In the genomic region with DNA sequence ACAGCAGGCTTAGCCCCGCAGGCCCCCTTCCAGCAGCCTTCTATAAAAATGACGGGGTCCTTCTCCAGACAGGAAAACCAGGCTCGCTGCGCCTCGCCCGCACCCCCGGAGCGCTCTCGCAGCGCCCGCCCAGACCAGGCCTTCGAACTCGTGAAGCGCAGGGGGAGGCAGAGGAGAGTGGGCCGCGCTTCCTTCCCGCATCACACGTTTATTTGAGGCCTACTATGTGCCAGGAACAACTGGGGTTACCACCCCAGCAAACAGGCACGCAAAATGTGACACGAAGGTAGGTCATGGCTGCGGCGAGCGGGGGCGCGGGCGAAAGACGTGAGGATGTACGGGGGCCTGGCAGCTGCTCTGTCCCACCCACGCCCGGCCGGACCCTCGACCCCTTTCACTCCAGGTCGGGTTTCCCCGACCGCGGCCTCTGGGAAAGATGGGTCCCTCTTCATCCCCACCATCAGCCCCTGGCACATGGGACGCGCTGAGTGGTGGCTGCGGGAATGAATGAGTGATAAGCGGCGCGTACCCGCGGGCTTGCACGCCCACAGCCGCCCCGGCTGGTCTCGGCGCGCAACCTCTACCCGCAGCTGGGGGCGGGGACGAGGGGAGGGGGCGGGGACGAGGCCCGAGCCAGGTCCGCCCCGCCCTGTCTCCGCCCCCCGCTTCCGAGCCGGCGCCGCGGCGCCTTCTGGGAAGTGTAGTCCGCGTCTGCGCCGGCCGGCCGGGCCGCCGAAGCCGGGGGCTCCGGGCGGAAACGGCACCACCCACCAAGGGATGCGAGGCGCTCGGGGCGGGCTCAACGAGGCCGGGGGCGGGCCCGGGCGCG, we compare ENCODE assay signal across 8 cellular contexts. TPM values are rescaled to one million over a fixed set of nuclear protein-coding genes. Genes with fewer than 3 reads are reported as not detected.
DNase-seq lines count a peak whose midpoint lies in the region; ATAC-seq and TF ChIP-seq lines count a peak whose summit lies in the region.

No MANE protein-coding gene starts in this region.

- peak overlapping the region; percentile 63 to 80 (median 74) for H3K27ac ChIP-seq in transverse colon

- no peak for TF ChIP-seq EP300 in transverse colon (IDR thresholded peaks at IDR 0.05; ENCODE audit: low read depth)

- H3K4me3 Mint-ChIP-seq in T-cell = peak overlapping the region; percentile 73 to 85 (median 79)

- peaks cover 19 to 33% (median 24%) of the 10 kb centered on the region in 3 donors for H3K4me1 Mint-ChIP-seq in T-cell

- in situ Hi-C loops in transverse colon (cut with MboI; ENCODE audit: low pct_ligation_motif_present in 1 of 4, low pct_unique_long_range_greater_than_20kb in 1 of 4, low sequenced_read_pairs in 3 of 4) = no loop called here

- H3K9me3 ChIP-seq in transverse colon = peaks cover 19 to 21% of the 10 kb centered on the region in 2 donors

- ATAC-seq in HG02588 (IDR thresholded peaks at IDR 0.05; ENCODE audit: unreplicated experiment) = peak; percentile 94
- ATAC-seq in T-cell (replicated peaks in 1 of 4) = peak; percentile 89 to 95 (median 92)
- ATAC-seq in left cardiac atrium = peak; percentile 94 to 96

- POLR2A ChIA-PET in GM10248 (lab: Yijun Ruan, JAX) (no interaction called here), T-cell (lab: Charles Lee) (interaction anchor here in 1 of 2 donors (0.6 kb wide), 1 partner anchor 1314 kb away, joined by 4 read pairs; no protein-coding TSS in a partner anchor)

- no peaks in the 10 kb centered on the region for H3K27me3 Mint-ChIP-seq in T-cell

- peaks cover 5 to 19% (median 16%) of the 10 kb centered on the region in 3 donors for H3K9me3 Mint-ChIP-seq in T-cell

- intact Hi-C loops in left cardiac atrium (cut with DNase I) = loop anchor here in 1 of 2 donors (10.0 kb wide), 1 partner anchor 89 kb away; no protein-coding TSS in a partner anchor
- intact Hi-C loops in posterior cingulate gyrus (cut with DNase I) = loop anchor here (10.0 kb wide), 1 partner anchor 449 kb away; a partner anchor contains a TSS
- intact Hi-C loops in transverse colon (cut with DNase I; ENCODE audit: low total_unique reads) = loop anchor here (10.0 kb wide), 1 partner anchor 689 kb away; a partner anchor contains a TSS

- no peaks in the 10 kb centered on the region for H3K36me3 Mint-ChIP-seq in T-cell

- H3K4me1 ChIP-seq in transverse colon = peaks cover 4 to 23% (median 14%) of the 10 kb centered on the region in 4 donors

- TF ChIP-seq POLR2A in transverse colon (IDR thresholded peaks at IDR 0.05) = no peak

- DNase-seq in GM10248 (ENCODE audit: extremely low spot score) (peak; percentile 98), NCI-H1105 (lab: John Stamatoyannopoulos, UW) (peak; percentile 87), T-cell (peak; percentile 74 to 96 (median 89)), amniotic epithelial cell (ENCODE audit: low read depth) (peak; percentile 73), left cardiac atrium (peak; percentile 93), posterior cingulate gyrus (peak; percentile 81 to 97 (median 86)), transverse colon (peak; percentile 91)

- no peaks in the 10 kb centered on the region for H3K36me3 ChIP-seq in transverse colon

- TF ChIP-seq CTCF in GM10248 (IDR thresholded peaks at IDR 0.05; ENCODE audit: control extremely low read depth, extremely low read depth, low read depth, missing control alignments) (no peak), transverse colon (IDR thresholded peaks at IDR 0.05) (no peak)

- WGBS in transverse colon (ENCODE audit: low coverage in 1 of 2), 2 donors = 18% methylated on average over 65 of the region's 88 CpGs; no CpG with 5 or more reads in 1 of the 2 donors

- peak overlapping the region in 1 of 2 donors; percentile 52 for H3K27ac Mint-ChIP-seq in T-cell

- H3K27me3 ChIP-seq in transverse colon = no peaks in the 10 kb centered on the region

- CTCF ChIA-PET in GM10248 (lab: Yijun Ruan, JAX) (interaction anchor here (1.3 kb wide), 1 partner anchor 28 kb away, joined by 7 read pairs; no protein-coding TSS in a partner anchor), T-cell (lab: Charles Lee) (interaction anchor here in 1 of 2 donors (0.6 to 1.3 kb wide), 3 partner anchors 52 to 477 kb away, joined by 3 read pairs; no protein-coding TSS in a partner anchor)

- H3K4me3 ChIP-seq in transverse colon = peak overlapping the region; percentile 37 to 61 (median 54)

RNA-seq across cellular contexts. Expression of a gene that starts 59.1 kb away (rescaled TPM):
- total RNA-seq in T-cell = 1 to 10 TPM; 3.0 to 5.3 (median 4.5) TPM
- total RNA-seq in left cardiac atrium = 10 to 100 TPM in 1 of 2 donors, 1 to 10 TPM in 1; 7.9 to 10.4 TPM
- total RNA-seq in transverse colon = 1 to 10 TPM in 3 of 4 donors, under 1 TPM in 1; 0.40 to 6.7 (median 4.8) TPM

Comparison
In these comparisons a context has a peak if more than half of its experiments do, and no peak if none do; other contexts are left out.
1. Peak in every context shown above with its lines: DNase-seq, ATAC-seq, H3K4me3 ChIP-seq and H3K27ac ChIP-seq.